In the genomic region with DNA sequence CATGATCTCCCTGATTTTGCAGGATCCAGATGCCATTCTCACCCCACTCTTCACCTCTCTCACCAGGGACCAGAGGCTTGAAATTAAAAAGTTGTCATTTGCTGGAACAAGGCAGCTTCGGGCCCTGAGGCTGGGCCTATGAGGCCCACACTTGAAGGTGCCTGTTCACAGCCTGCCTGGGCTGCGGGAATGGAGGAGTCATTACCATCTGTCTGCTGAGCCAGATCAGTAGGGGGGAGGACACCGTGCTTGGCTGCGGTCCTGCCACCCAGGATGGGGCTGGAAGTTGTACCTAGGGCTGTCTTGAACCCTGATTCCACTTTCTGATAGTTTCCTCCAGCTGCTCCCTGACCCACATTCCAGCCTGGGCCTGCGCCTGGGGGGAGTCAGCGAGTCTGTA, we compare ENCODE assay signal across 20 cellular contexts.
DNase-seq lines count a peak whose midpoint lies in the region; ATAC-seq, FAIRE-seq and TF ChIP-seq lines count a peak whose summit lies in the region.
"Had no signal": no experiment of that assay in that cellular context is flagged by ENCODE, and none has a peak within 500 bp of the region (broad histone marks: within the 10 kb centered on the region; RNA-seq: fewer than 3 reads in every experiment).

No MANE protein-coding gene starts in this region.

- ATAC-seq in GM23338: no peak
- ATAC-seq in aorta (ENCODE audit: low FRiP score): peak; percentile 34
- ATAC-seq: K562 had no signal

- H3K36me3 ChIP-seq in GM23338 (ENCODE audit: insufficient read depth) (no peaks in the 10 kb centered on the region), aorta (ENCODE audit: control insufficient read depth in 1 of 2, insufficient read depth in 2 of 2, low read length in 1 of 2) (no peaks in the 10 kb centered on the region)

- no peaks in the 10 kb centered on the region for H3K36me3 Mint-ChIP-seq in GM23338 (ENCODE audit: low read depth)

- WGBS in aorta, 2 donors: 69 to 70% methylated on average over 6 of the region's 6 CpGs

- H3K27ac Mint-ChIP-seq in GM23338: no peak overlapping the region
- H3K27ac Mint-ChIP-seq: CD4-positive, alpha-beta T cell had no signal

- H3K4me3 ChIP-seq in GM23338 (no peak overlapping the region), aorta (ENCODE audit: low read length in 2 of 2) (no peak overlapping the region)
- H3K4me3 ChIP-seq: GM23248, K562 had no signal

- peak; percentile 8 for DNase-seq in Ammon's horn (ENCODE audit: low spot score)
- DNase-seq in GM23338 (ENCODE audit: low spot score): no peak
- no peak for DNase-seq in aorta
- no peak for DNase-seq in hippocampal formation (lab: John Stamatoyannopoulos, UW)
- no peak for DNase-seq in AG08396 (ENCODE audit: low spot score)
- DNase-seq: Caco-2; CD4-positive, alpha-beta T cell; DMS79 treated with DMSO at 0.1 percent for 48 hours; GM23248; HCEC 1CT; IMR-90 had no signal

- H3K27me3 ChIP-seq in GM23338 (ENCODE audit: insufficient read depth) (no peaks in the 10 kb centered on the region), aorta (ENCODE audit: control insufficient read depth in 1 of 2, insufficient read depth in 2 of 2, low read length in 1 of 2) (no peaks in the 10 kb centered on the region)

- H3K27ac ChIP-seq in GM23338 (ENCODE audit: low read depth) (no peak overlapping the region), aorta (ENCODE audit: low read depth in 1 of 2, low read length in 2 of 2) (no peak overlapping the region)
- H3K27ac ChIP-seq: C4-2B, GM23248, HL-60 had no signal

- intact Hi-C loops in aorta (cut with DNase I): no loop called here

- no peaks in the 10 kb centered on the region for H3K79me2 ChIP-seq in GM23338 (replicated peaks; ENCODE audit: insufficient read depth)

- H3K9me2 ChIP-seq in GM23338 (ENCODE audit: insufficient read depth): no peaks in the 10 kb centered on the region

- H3K9me3 Mint-ChIP-seq in GM23338: no peaks in the 10 kb centered on the region

- H3K4me1 Mint-ChIP-seq in GM23338: no peaks in the 10 kb centered on the region

- H2AFZ ChIP-seq in GM23338: peak overlapping the region; percentile 32; the same call in 1 of the 2 replicates
- H2AFZ ChIP-seq: GM23248 had no signal

- no peaks in the 10 kb centered on the region for H3F3A ChIP-seq in GM23338 (replicated peaks; ENCODE audit: low read depth)

- FAIRE-seq in endometrium (lab: Jason Lieb, UNC): peak; percentile 82
- FAIRE-seq: D721Med, G401.6, GM12892, GM18507, H54, K562 had no signal

- no peak overlapping the region for H3K4me2 ChIP-seq in GM23338

- no peak overlapping the region for H3K4me3 Mint-ChIP-seq in GM23338
- H3K4me3 Mint-ChIP-seq: CD4-positive, alpha-beta T cell had no signal

- peaks cover 2% of the 10 kb centered on the region for H3K9me3 ChIP-seq in aorta (ENCODE audit: control insufficient read depth, low read length)
- H3K9me3 ChIP-seq: Caco-2 had no signal

- TF ChIP-seq CTCF in GM23338 (conservative IDR thresholded peaks at IDR 0.05; ENCODE audit: low read depth in 2 of 2): no peak

- H4K20me1 ChIP-seq in GM23338 (replicated peaks; ENCODE audit: insufficient read depth): no peaks in the 10 kb centered on the region

- H3K27me3 Mint-ChIP-seq in GM23338 (ENCODE audit: insufficient read depth, low read depth, poor library complexity): peaks cover 2% of the 10 kb centered on the region

- H3K4me1 ChIP-seq in GM23338 (ENCODE audit: insufficient read depth) (no peaks in the 10 kb centered on the region), aorta (ENCODE audit: control insufficient read depth in 1 of 2, insufficient read depth in 2 of 2, low read length in 2 of 2) (no peaks in the 10 kb centered on the region)
- H3K4me1 ChIP-seq: Caco-2 had no signal

TF ChIP-seq in GM23338, 12 proteins besides CTCF, POLR2A, EP300 and RAD21:
- no peak for TF ChIP-seq EZH2 (IDR thresholded peaks at IDR 0.05; ENCODE audit: low read depth, unreplicated experiment)
- TF ChIP-seq POLR2AphosphoS5 (IDR thresholded peaks at IDR 0.05; ENCODE audit: low read depth): no peak
- no peak for TF ChIP-seq ZNF331 (CRISPR knock-in tag; IDR thresholded peaks at IDR 0.05; ENCODE audit: low read depth)
- TF ChIP-seq, protein P1, sequence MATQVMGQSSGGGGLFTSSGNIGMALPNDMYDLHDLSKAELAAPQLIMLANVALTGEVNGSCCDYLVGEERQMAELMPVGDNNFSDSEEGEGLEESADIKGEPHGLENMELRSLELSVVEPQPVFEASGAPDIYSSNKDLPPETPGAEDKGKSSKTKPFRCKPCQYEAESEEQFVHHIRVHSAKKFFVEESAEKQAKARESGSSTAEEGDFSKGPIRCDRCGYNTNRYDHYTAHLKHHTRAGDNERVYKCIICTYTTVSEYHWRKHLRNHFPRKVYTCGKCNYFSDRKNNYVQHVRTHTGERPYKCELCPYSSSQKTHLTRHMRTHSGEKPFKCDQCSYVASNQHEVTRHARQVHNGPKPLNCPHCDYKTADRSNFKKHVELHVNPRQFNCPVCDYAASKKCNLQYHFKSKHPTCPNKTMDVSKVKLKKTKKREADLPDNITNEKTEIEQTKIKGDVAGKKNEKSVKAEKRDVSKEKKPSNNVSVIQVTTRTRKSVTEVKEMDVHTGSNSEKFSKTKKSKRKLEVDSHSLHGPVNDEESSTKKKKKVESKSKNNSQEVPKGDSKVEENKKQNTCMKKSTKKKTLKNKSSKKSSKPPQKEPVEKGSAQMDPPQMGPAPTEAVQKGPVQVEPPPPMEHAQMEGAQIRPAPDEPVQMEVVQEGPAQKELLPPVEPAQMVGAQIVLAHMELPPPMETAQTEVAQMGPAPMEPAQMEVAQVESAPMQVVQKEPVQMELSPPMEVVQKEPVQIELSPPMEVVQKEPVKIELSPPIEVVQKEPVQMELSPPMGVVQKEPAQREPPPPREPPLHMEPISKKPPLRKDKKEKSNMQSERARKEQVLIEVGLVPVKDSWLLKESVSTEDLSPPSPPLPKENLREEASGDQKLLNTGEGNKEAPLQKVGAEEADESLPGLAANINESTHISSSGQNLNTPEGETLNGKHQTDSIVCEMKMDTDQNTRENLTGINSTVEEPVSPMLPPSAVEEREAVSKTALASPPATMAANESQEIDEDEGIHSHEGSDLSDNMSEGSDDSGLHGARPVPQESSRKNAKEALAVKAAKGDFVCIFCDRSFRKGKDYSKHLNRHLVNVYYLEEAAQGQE (IDR thresholded peaks at IDR 0.05; ENCODE audit: unreplicated experiment): no peak
- TF ChIP-seq, protein P2, sequence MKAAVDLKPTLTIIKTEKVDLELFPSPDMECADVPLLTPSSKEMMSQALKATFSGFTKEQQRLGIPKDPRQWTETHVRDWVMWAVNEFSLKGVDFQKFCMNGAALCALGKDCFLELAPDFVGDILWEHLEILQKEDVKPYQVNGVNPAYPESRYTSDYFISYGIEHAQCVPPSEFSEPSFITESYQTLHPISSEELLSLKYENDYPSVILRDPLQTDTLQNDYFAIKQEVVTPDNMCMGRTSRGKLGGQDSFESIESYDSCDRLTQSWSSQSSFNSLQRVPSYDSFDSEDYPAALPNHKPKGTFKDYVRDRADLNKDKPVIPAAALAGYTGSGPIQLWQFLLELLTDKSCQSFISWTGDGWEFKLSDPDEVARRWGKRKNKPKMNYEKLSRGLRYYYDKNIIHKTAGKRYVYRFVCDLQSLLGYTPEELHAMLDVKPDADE (IDR thresholded peaks at IDR 0.05): no peak
